20 cellular contexts compared by ENCODE assay signal in the genomic region with DNA sequence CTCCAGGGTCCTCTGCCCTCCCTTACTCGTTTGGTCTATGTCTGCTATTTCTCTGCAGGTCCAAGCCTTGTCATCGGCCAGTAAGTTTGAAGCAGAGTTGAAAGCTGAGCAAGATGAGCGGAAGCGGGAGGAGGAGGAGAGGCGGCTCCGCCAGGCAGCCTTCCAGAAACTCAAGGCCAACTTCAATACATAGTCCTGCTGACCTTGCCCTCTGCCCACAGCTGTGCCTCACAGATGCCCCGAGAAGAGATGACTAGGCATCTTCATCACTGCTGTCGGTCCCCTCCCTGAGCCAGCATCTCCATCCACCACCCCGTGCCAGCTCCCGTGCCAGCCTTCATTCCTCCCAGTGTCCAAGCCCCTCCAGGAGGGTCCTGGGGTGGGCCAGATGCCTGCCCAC. TPM values are rescaled to one million over a fixed set of nuclear protein-coding genes. Genes with fewer than 3 reads are reported as not detected.
DNase-seq lines count a peak whose midpoint lies in the region; ATAC-seq, FAIRE-seq and TF ChIP-seq lines count a peak whose summit lies in the region.
"Had no signal": no experiment of that assay in that cellular context is flagged by ENCODE, and none has a peak within 500 bp of the region (broad histone marks: within the 10 kb centered on the region; RNA-seq: fewer than 3 reads in every experiment).

No MANE protein-coding gene starts in this region.

- CTCF ChIA-PET in HepG2 (lab: Yijun Ruan, JAX; ENCODE audit: low intra/inter-chr PET ratio, low total read pairs) = no interaction called here
- CTCF ChIA-PET in CD4-positive, alpha-beta memory T cell (lab: Charles Lee; ENCODE audit: partially characterized antibody) = no interaction called here

- POLR2A ChIA-PET in HepG2 (lab: Yijun Ruan, JAX) = no interaction called here
- POLR2A ChIA-PET in CD4-positive, alpha-beta memory T cell (lab: Charles Lee; ENCODE audit: partially characterized antibody) = no interaction called here

- no peaks in the 10 kb centered on the region for H4K20me1 ChIP-seq in HepG2 (ENCODE audit: insufficient read depth, low read length)
- H4K20me1 ChIP-seq: BLaER1 had no signal

- in situ Hi-C loops in HepG2 (cut with HindIII; ENCODE audit: extremely low pct_ligation_motif_present, low pct_unique_long_range_greater_than_20kb) = no loop called here

- H3K27me3 ChIP-seq in HepG2 (ENCODE audit: control insufficient read depth in 1 of 2, insufficient read depth in 2 of 2, low read length in 2 of 2) (no peaks in the 10 kb centered on the region), spleen (replicated peaks in 1 of 7) (peaks cover 0 to 6% (median 0%) of the 10 kb centered on the region in 7 donors), upper lobe of right lung (no peaks in the 10 kb centered on the region)
- H3K27me3 ChIP-seq in CD4-positive, alpha-beta memory T cell (ENCODE audit: insufficient read depth, low read length) = peaks cover 5% of the 10 kb centered on the region
- H3K27me3 ChIP-seq: BLaER1 had no signal

- no peaks in the 10 kb centered on the region for H3K9me3 Mint-ChIP-seq in immature natural killer cell
- no peaks in the 10 kb centered on the region for H3K9me3 Mint-ChIP-seq in CD4-positive, alpha-beta memory T cell
- H3K9me3 Mint-ChIP-seq: CD14-positive monocyte; CD8-positive, alpha-beta T cell; H9; IgD-negative memory B cell had no signal

- H3K4me1 ChIP-seq in HepG2 (ENCODE audit: insufficient read depth, low read length) (no peaks in the 10 kb centered on the region), spleen (peaks cover 0 to 31% (median 6%) of the 10 kb centered on the region in 6 donors), upper lobe of right lung (no peaks in the 10 kb centered on the region)
- H3K4me1 ChIP-seq in CD4-positive, alpha-beta memory T cell (ENCODE audit: insufficient read depth, low read length) = no peaks in the 10 kb centered on the region
- H3K4me1 ChIP-seq: BLaER1 had no signal

- H3K27ac ChIP-seq in HepG2 (ENCODE audit: extremely low read length, insufficient read depth, low read length) = no peak overlapping the region
- peak overlapping the region in 5 of 8 donors; percentile 54 to 77 (median 74) for H3K27ac ChIP-seq in spleen
- no peak overlapping the region for H3K27ac ChIP-seq in upper lobe of right lung
- no peak overlapping the region for H3K27ac ChIP-seq in CD4-positive, alpha-beta memory T cell (ENCODE audit: low read depth, low read length)
- H3K27ac ChIP-seq: BLaER1, HL-60 had no signal

- BruUV-seq in HepG2 (replicated peaks; lab: Mats Ljungman, UMichigan) = no TSS peak

- no peak for TF ChIP-seq CTCF in HepG2 (CRISPR knock-in tag; IDR thresholded peaks at IDR 0.05)
- TF ChIP-seq CTCF in spleen (IDR thresholded peaks at IDR 0.05 in 8 of 11, conservative IDR thresholded peaks at IDR 0.05 in 3 of 11) = no peak
- TF ChIP-seq CTCF in upper lobe of right lung (IDR thresholded peaks at IDR 0.05) = no peak

- peaks cover 6 to 12% (median 7%) of the 10 kb centered on the region in 3 donors for H3K27me3 Mint-ChIP-seq in immature natural killer cell (ENCODE audit: low read depth in 3 of 3)
- peaks cover 7 to 10% of the 10 kb centered on the region in 2 donors for H3K27me3 Mint-ChIP-seq in CD4-positive, alpha-beta memory T cell

- peak; percentile 91 for DNase-seq in RPMI8226
- DNase-seq in HepG2 (ENCODE audit: low spot score) = no peak
- DNase-seq in spleen = peak; percentile 78
- peak; percentile 40 for DNase-seq in upper lobe of right lung
- DNase-seq in DMS79 (lab: John Stamatoyannopoulos, UW) = no peak
- no peak for DNase-seq in immature natural killer cell
- no peak for DNase-seq in CD4-positive, alpha-beta memory T cell
- DNase-seq: 8988T; Calu3; CD8-positive, alpha-beta T cell; DND-41; EL; H9 had no signal

- no peak overlapping the region for H3K27ac Mint-ChIP-seq in immature natural killer cell
- no peak overlapping the region for H3K27ac Mint-ChIP-seq in CD4-positive, alpha-beta memory T cell
- H3K27ac Mint-ChIP-seq: CD14-positive monocyte; CD8-positive, alpha-beta T cell; H9; IgD-negative memory B cell had no signal

- no peaks in the 10 kb centered on the region for H3K36me3 Mint-ChIP-seq in immature natural killer cell
- no peaks in the 10 kb centered on the region for H3K36me3 Mint-ChIP-seq in CD4-positive, alpha-beta memory T cell
- H3K36me3 Mint-ChIP-seq: CD14-positive monocyte; CD8-positive, alpha-beta T cell; IgD-negative memory B cell had no signal

- H3K4me3 Mint-ChIP-seq in immature natural killer cell = no peak overlapping the region
- no peak overlapping the region for H3K4me3 Mint-ChIP-seq in CD4-positive, alpha-beta memory T cell
- H3K4me3 Mint-ChIP-seq: CD14-positive monocyte; CD8-positive, alpha-beta T cell; H9; IgD-negative memory B cell had no signal

- no peak overlapping the region for H3K4me2 ChIP-seq in HepG2 (ENCODE audit: low read depth, low read length)
- H3K4me2 ChIP-seq: BLaER1 had no signal

- no peak overlapping the region for H2AFZ ChIP-seq in HepG2 (ENCODE audit: low read length)

- H3K36me3 ChIP-seq in HepG2 (replicated peaks in 1 of 2; ENCODE audit: control insufficient read depth in 1 of 2, insufficient read depth in 2 of 2, low read length in 2 of 2) = no peaks in the 10 kb centered on the region
- H3K36me3 ChIP-seq in spleen = peaks cover 0 to 5% (median 0%) of the 10 kb centered on the region in 6 donors
- no peaks in the 10 kb centered on the region for H3K36me3 ChIP-seq in upper lobe of right lung
- no peaks in the 10 kb centered on the region for H3K36me3 ChIP-seq in CD4-positive, alpha-beta memory T cell (ENCODE audit: insufficient read depth, low read length)
- H3K36me3 ChIP-seq: BLaER1 had no signal

- 55% methylated on average over 10 of the region's 10 CpGs for WGBS in HepG2 (ENCODE audit: low lambda C conversion rate)
- 64 to 87% (median 79%) methylated on average over 10 of the region's 10 CpGs for WGBS in spleen, 5 donors

- no peak overlapping the region for H3K4me3 ChIP-seq in HepG2 (replicated peaks in 1 of 3; ENCODE audit: insufficient read depth in 1 of 3, low read depth in 2 of 3, low read length in 3 of 3)
- no peak overlapping the region for H3K4me3 ChIP-seq in spleen
- no peak overlapping the region for H3K4me3 ChIP-seq in upper lobe of right lung
- no peak overlapping the region for H3K4me3 ChIP-seq in CD4-positive, alpha-beta memory T cell (ENCODE audit: low read length in 2 of 2)
- H3K4me3 ChIP-seq: BLaER1, GM12878 had no signal

- TF ChIP-seq EP300 in HepG2 (IDR thresholded peaks at IDR 0.05; ENCODE audit: low read depth in 2 of 2, low read length in 2 of 2) (no peak), HepG2 (CRISPR knock-in tag; IDR thresholded peaks at IDR 0.05; ENCODE audit: borderline replicate concordance) (no peak)

- H3K9ac ChIP-seq in HepG2 (ENCODE audit: insufficient read depth, low read depth, low read length) = no peak overlapping the region
- H3K9ac ChIP-seq: BLaER1 had no signal

- FAIRE-seq in HepG2 (lab: Jason Lieb, UNC) = no peak
- FAIRE-seq: GM12878, H1 had no signal

- no peaks in the 10 kb centered on the region for H3K79me2 ChIP-seq in HepG2 (ENCODE audit: insufficient read depth, low read length)

- TF ChIP-seq POLR2A in HepG2 (IDR thresholded peaks at IDR 0.05; ENCODE audit: insufficient read depth in 1 of 2, low read depth in 2 of 2, low read length in 2 of 2) (no peak), spleen (IDR thresholded peaks at IDR 0.05) (no peak)

- H3K9me3 ChIP-seq in HepG2 (ENCODE audit: low read length) (no peaks in the 10 kb centered on the region), spleen (no peaks in the 10 kb centered on the region), upper lobe of right lung (no peaks in the 10 kb centered on the region)
- no peaks in the 10 kb centered on the region for H3K9me3 ChIP-seq in CD4-positive, alpha-beta memory T cell (ENCODE audit: control insufficient read depth in 1 of 2, low read length in 2 of 2)
- H3K9me3 ChIP-seq: BLaER1 had no signal

- no peak for TF ChIP-seq RAD21 in HepG2 (CRISPR knock-in tag; IDR thresholded peaks at IDR 0.05)

- peaks cover 1 to 4% of the 10 kb centered on the region in 2 donors for H3K4me1 Mint-ChIP-seq in immature natural killer cell
- no peaks in the 10 kb centered on the region for H3K4me1 Mint-ChIP-seq in CD4-positive, alpha-beta memory T cell
- H3K4me1 Mint-ChIP-seq: CD14-positive monocyte, H9, IgD-negative memory B cell had no signal

- intact Hi-C loops in HepG2 (cut with micrococcal nuclease; ENCODE audit: unreplicated experiment) (no loop called here), spleen (cut with DNase I; ENCODE audit: low total_unique reads) (no loop called here), upper lobe of right lung (cut with DNase I) (no loop called here)
- intact Hi-C loops in CD4-positive, alpha-beta memory T cell (cut with micrococcal nuclease) = no loop called here

- peak; percentile 45 for ATAC-seq in HepG2
- no peak for ATAC-seq in upper lobe of right lung
- ATAC-seq: CD8-positive, alpha-beta T cell; GM12878 had no signal

RNA-seq across cellular contexts. Expression of a gene that starts 15.6 kb away (rescaled TPM):
- total RNA-seq in HepG2 (2016; rRNA removed; fragmentation: Illumina TruSeq; extraction: Trizol) (73.5 and 83.4 TPM in 2 replicates), spleen (100 to 1,000 TPM in 3 of 7 donors, 10 to 100 TPM in 4; 73.0 to 116 (median 100.0) TPM), upper lobe of right lung (70.5 TPM)
- total RNA-seq in HepG2 (2016; cell fraction: cytosol; rRNA removed; fragmentation: Illumina TruSeq; extraction: Trizol; ENCODE audit: low read depth) = 34.4 and 34.5 TPM in 2 replicates
- total RNA-seq in HepG2 (2016; cell fraction: insoluble cytoplasmic fraction; rRNA removed; fragmentation: Illumina TruSeq; extraction: Trizol) = 72.3 and 75.5 TPM in 2 replicates
- 24.9 and 27.3 TPM in 2 replicates for total RNA-seq in HepG2 (2016; cell fraction: membrane; rRNA removed; fragmentation: Illumina TruSeq; extraction: Trizol)
- 93.6 and 113 TPM in 2 replicates for total RNA-seq in HepG2 (2016; cell fraction: nucleus; rRNA removed; fragmentation: Illumina TruSeq; extraction: Trizol)
- polyA plus RNA-seq in HepG2 (2011; rRNA removed) (44.9 and 46.1 TPM in 2 replicates), spleen (10 to 100 TPM in 1 of 3 donors, 1 to 10 TPM in 2; 7.3 to 18.5 (median 9.2) TPM), immature natural killer cell (10 to 100 TPM in 2 of 3 donors, 1 to 10 TPM in 1; 7.8 to 41.3 (median 13.0) TPM)
- 22.8 and 25.1 TPM in 2 replicates for polyA plus RNA-seq in HepG2 (2011; cell fraction: cytosol; rRNA removed)
- polyA plus RNA-seq in HepG2 (2011; cell fraction: nucleus; rRNA removed) = 37.1 and 43.8 TPM in 2 replicates
- 36.2 and 40.6 TPM in 2 replicates for polyA plus RNA-seq in HepG2 (2012)
- polyA plus RNA-seq in HepG2 (2016; cell fraction: cytosol; fragmentation: Illumina TruSeq; extraction: Trizol; ENCODE audit: low read depth) = 2.8 and 3.0 TPM in 2 replicates
- 44.7 and 47.1 TPM in 2 replicates for polyA plus RNA-seq in HepG2 (2016; cell fraction: insoluble cytoplasmic fraction; fragmentation: Illumina TruSeq; extraction: Trizol; ENCODE audit: low read depth)
- 6.3 and 7.6 TPM in 2 replicates for polyA plus RNA-seq in HepG2 (2016; cell fraction: membrane; fragmentation: Illumina TruSeq; extraction: Trizol; ENCODE audit: low read depth)
- polyA plus RNA-seq in HepG2 (2016; cell fraction: nucleus; fragmentation: Illumina TruSeq; extraction: Trizol; ENCODE audit: insufficient read depth, low read depth) = 52.0 and 58.6 TPM in 2 replicates
- polyA minus RNA-seq in HepG2 (2011; rRNA and poly(A)+ RNA removed; ENCODE audit: low replicate concordance) = 65.1 and 75.2 TPM in 2 replicates
- 48.0 and 50.2 TPM in 2 replicates for polyA minus RNA-seq in HepG2 (2011; cell fraction: cytosol; rRNA and poly(A)+ RNA removed)
- polyA minus RNA-seq in HepG2 (2011; cell fraction: nucleus; rRNA and poly(A)+ RNA removed) = 177 and 187 TPM in 2 replicates
- 10 to 100 TPM; 82.1 to 89.6 TPM for total RNA-seq in CD4-positive, alpha-beta memory T cell
- polyA plus RNA-seq in CD4-positive, alpha-beta memory T cell = 10 to 100 TPM in 1 of 2 donors, 1 to 10 TPM in 1; 6.7 to 35.9 TPM

RNA-seq across cellular contexts. Expression of a gene that starts 48.1 kb away (rescaled TPM):
- total RNA-seq in HepG2 (2016; rRNA removed; fragmentation: Illumina TruSeq; extraction: Trizol) (0.09 and 0.17 TPM in 2 replicates), spleen (10 to 100 TPM; 19.8 to 96.2 (median 46.6) TPM), upper lobe of right lung (10.7 TPM)
- total RNA-seq in HepG2 (2016; cell fraction: cytosol; rRNA removed; fragmentation: Illumina TruSeq; extraction: Trizol; ENCODE audit: low read depth) = not detected in 2 replicates
- total RNA-seq in HepG2 (2016; cell fraction: insoluble cytoplasmic fraction; rRNA removed; fragmentation: Illumina TruSeq; extraction: Trizol) = 0.19 TPM in 1 of 2 replicates, not detected in the other
- 0.14 and 0.19 TPM in 2 replicates for total RNA-seq in HepG2 (2016; cell fraction: membrane; rRNA removed; fragmentation: Illumina TruSeq; extraction: Trizol)
- 0.25 TPM in 1 of 2 replicates, not detected in the other for total RNA-seq in HepG2 (2016; cell fraction: nucleus; rRNA removed; fragmentation: Illumina TruSeq; extraction: Trizol)
- polyA plus RNA-seq in HepG2 (2011; rRNA removed) (0.24 TPM in 1 of 2 replicates, not detected in the other), spleen (10 to 100 TPM; 13.6 to 50.5 (median 19.2) TPM), immature natural killer cell (under 1 TPM in 1 of 3 donors, not detected in 2; 0.71 TPM)
- 0.19 and 0.21 TPM in 2 replicates for polyA plus RNA-seq in HepG2 (2011; cell fraction: cytosol; rRNA removed)
- 0.19 TPM in 1 of 2 replicates, not detected in the other for polyA plus RNA-seq in HepG2 (2011; cell fraction: nucleus; rRNA removed)
- polyA plus RNA-seq in HepG2 (2012) = 0.51 and 0.62 TPM in 2 replicates
- polyA plus RNA-seq in HepG2 (2016; cell fraction: cytosol; fragmentation: Illumina TruSeq; extraction: Trizol; ENCODE audit: low read depth) = not detected in 2 replicates
- polyA plus RNA-seq in HepG2 (2016; cell fraction: insoluble cytoplasmic fraction; fragmentation: Illumina TruSeq; extraction: Trizol; ENCODE audit: low read depth) = 0.23 and 0.31 TPM in 2 replicates
- polyA plus RNA-seq in HepG2 (2016; cell fraction: membrane; fragmentation: Illumina TruSeq; extraction: Trizol; ENCODE audit: low read depth) = 0.17 and 0.29 TPM in 2 replicates
- polyA plus RNA-seq in HepG2 (2016; cell fraction: nucleus; fragmentation: Illumina TruSeq; extraction: Trizol; ENCODE audit: insufficient read depth, low read depth) = 0.20 TPM in 1 of 2 replicates, not detected in the other
- 0.16 and 0.32 TPM in 2 replicates for polyA minus RNA-seq in HepG2 (2011; rRNA and poly(A)+ RNA removed; ENCODE audit: low replicate concordance)
- not detected in 2 replicates for polyA minus RNA-seq in HepG2 (2011; cell fraction: cytosol; rRNA and poly(A)+ RNA removed)
- not detected in 2 replicates for polyA minus RNA-seq in HepG2 (2011; cell fraction: nucleus; rRNA and poly(A)+ RNA removed)
- 1 to 10 TPM; 1.4 to 1.5 TPM for total RNA-seq in CD4-positive, alpha-beta memory T cell
- polyA plus RNA-seq in CD4-positive, alpha-beta memory T cell = 1 to 10 TPM; 1.4 to 3.6 TPM
- total RNA-seq: GM12878, HT1080 had no signal
- polyA plus RNA-seq: CD14-positive monocyte had no signal

Comparison
In these comparisons a context has a peak if more than half of its experiments do, and no peak if none do; other contexts are left out.
1. DNase-seq: peak in RPMI8226 (single experiment), spleen (single experiment) and upper lobe of right lung (single experiment); none in HepG2 (single experiment), DMS79 (single experiment), immature natural killer cell (0 of 3) and CD4-positive, alpha-beta memory T cell (0 of 5).
2. H3K27ac ChIP-seq: peak in spleen (5 of 8); none in HepG2 (single experiment), upper lobe of right lung (single experiment) and CD4-positive, alpha-beta memory T cell (single experiment).